In genomic region chr14:100056964-100057817, GRCh38 we compare ENCODE assay signal across 8 cellular contexts. TPM values are rescaled to one million over a fixed set of nuclear protein-coding genes. Genes with fewer than 3 reads are reported as not detected.
DNase-seq lines count a peak whose midpoint lies in the region; ATAC-seq, FAIRE-seq and TF ChIP-seq lines count a peak whose summit lies in the region.

No MANE protein-coding gene starts in this region.

- H3K36me3 ChIP-seq in H1 (ENCODE audit: control insufficient read depth in 2 of 4, insufficient read depth in 4 of 4, low read length in 3 of 4) (no peaks in the 10 kb centered on the region), trophoblast cell (ENCODE audit: control insufficient read depth in 1 of 2, insufficient read depth in 2 of 2, low read length in 2 of 2) (no peaks in the 10 kb centered on the region)

- ATAC-seq in GM21515 (IDR thresholded peaks at IDR 0.05; ENCODE audit: unreplicated experiment) = no peak

- H2BK15ac ChIP-seq in H1 (ENCODE audit: low read length) = no peak overlapping the region

- CTCF ChIA-PET in H1 (lab: Charles Lee; ENCODE audit: partially characterized antibody) = interaction anchor here (0.6 to 5.1 kb wide), 14 partner anchors 9 to 291 kb away, joined by 3 to 21 read pairs (median 4); no protein-coding TSS in a partner anchor

- H3K4ac ChIP-seq in H1 (replicated peaks; ENCODE audit: insufficient read length, low read depth, low read length) (no peak overlapping the region), trophoblast cell (ENCODE audit: low read depth, low read length) (no peak overlapping the region)

- H2BK120ac ChIP-seq in H1 (replicated peaks; ENCODE audit: low read depth, low read length) (no peak overlapping the region), trophoblast cell (ENCODE audit: insufficient read depth, low read length, poor library complexity) (no peak overlapping the region)

- H2BK5ac ChIP-seq in H1 (ENCODE audit: low read depth, low read length) (no peak overlapping the region), trophoblast cell (ENCODE audit: low read depth, low read length, poor library complexity) (no peak overlapping the region)

- no peak overlapping the region for H3K56ac ChIP-seq in H1 (replicated peaks; ENCODE audit: insufficient read length, low read depth, low read length)

- H3K23me2 ChIP-seq in H1 (ENCODE audit: low read depth, low read length) = no peaks in the 10 kb centered on the region

- H3K9me3 ChIP-seq in H1 (ENCODE audit: insufficient read depth in 2 of 2, low read depth in 1 of 2, low read length in 1 of 2) (no peaks in the 10 kb centered on the region), trophoblast cell (ENCODE audit: insufficient read depth, low read depth, low read length) (no peaks in the 10 kb centered on the region)

- H2BK12ac ChIP-seq in H1 (ENCODE audit: low read depth, low read length) (no peak overlapping the region), trophoblast cell (ENCODE audit: low read length) (peak overlapping the region; percentile 76)

- no peak overlapping the region for H4K12ac ChIP-seq in trophoblast cell (ENCODE audit: low read depth, low read length)

- WGBS in H1 (ENCODE audit: extremely low coverage in 1 of 2, insufficient coverage in 1 of 2, insufficient read length in 1 of 2, insufficient replicate concordance in 2 of 2, low coverage in 1 of 2, low lambda C conversion rate in 2 of 2, missing lambda C conversion rate in 1 of 2), 2 experiments = 89% methylated on average over 4 of the region's 4 CpGs; no CpG with 5 or more reads in 1 of the 2 experiments
- WGBS in trophoblast cell (ENCODE audit: extremely low coverage, insufficient coverage, insufficient read length) = no CpG with 5 or more reads among the region's 4 CpGs

- H3K27me3 ChIP-seq in H1 (replicated peaks in 1 of 4; ENCODE audit: control insufficient read depth in 3 of 4, extremely low read depth in 1 of 4, insufficient read depth in 3 of 4, low read length in 3 of 4) (no peaks in the 10 kb centered on the region), trophoblast cell (ENCODE audit: insufficient read depth, low read length) (no peaks in the 10 kb centered on the region)

- H3K9ac ChIP-seq in H1 (replicated peaks in 1 of 4; ENCODE audit: extremely low read depth in 1 of 4, low read depth in 3 of 4, low read length in 3 of 4) (no peak overlapping the region), trophoblast cell (ENCODE audit: low read length) (no peak overlapping the region)

- no peak overlapping the region for H4K5ac ChIP-seq in H1 (ENCODE audit: insufficient read length, low read depth, low read length)

- H3K4me3 ChIP-seq in H1 (ENCODE audit: extremely low read depth in 1 of 4, insufficient read depth in 2 of 4, low read depth in 3 of 4, low read length in 4 of 4) (no peak overlapping the region), trophoblast cell (ENCODE audit: low read depth, low read length) (no peak overlapping the region)

- H2AFZ ChIP-seq in H1 (ENCODE audit: low read length) = no peak overlapping the region
- H2AFZ ChIP-seq in trophoblast cell (ENCODE audit: insufficient read depth, low read length, poor library complexity) = no peak overlapping the region

- peak in 4 of 6 experiments; percentile 23 to 70 (median 54) for DNase-seq in stimulated activated naive CD4-positive, alpha-beta T cell (lab: John Stamatoyannopoulos, UW)
- no peak for DNase-seq in stimulated activated naive CD4-positive, alpha-beta T cell treated with Interleukin-2 at 50 U/mL for 16 hours (lab: John Stamatoyannopoulos, UW)
- DNase-seq in NAMALWA (ENCODE audit: low spot score) (peak; percentile 39), H1 (ENCODE audit: low read depth in 1 of 2, low spot score in 2 of 2) (no peak), trophoblast cell (peak in 1 of 2 donors; percentile 39), SHP77 (lab: John Stamatoyannopoulos, UW) (no peak), NCI-H446 treated with DMSO at 0.1 percent for 48 hours (lab: John Stamatoyannopoulos, UW) (no peak)

- no peak overlapping the region for H3K14ac ChIP-seq in H1 (ENCODE audit: insufficient read length)
- H3K14ac ChIP-seq in trophoblast cell (ENCODE audit: low read length) = no peak overlapping the region

- H3K79me2 ChIP-seq in H1 (ENCODE audit: control insufficient read depth in 1 of 2, insufficient read depth in 2 of 2, low read length in 2 of 2) (no peaks in the 10 kb centered on the region), trophoblast cell (ENCODE audit: control insufficient read depth, insufficient read depth, low read length, poor library complexity) (no peaks in the 10 kb centered on the region)

- H3K18ac ChIP-seq in H1 (ENCODE audit: extremely low read depth, low read length) = no peak overlapping the region
- H3K18ac ChIP-seq in trophoblast cell (ENCODE audit: low read length) = no peak overlapping the region

- TF ChIP-seq EP300 in H1 (IDR thresholded peaks at IDR 0.05; ENCODE audit: borderline replicate concordance in 1 of 2, low read depth in 2 of 2, low read length in 2 of 2) = no peak

- TF ChIP-seq CTCF in H1 (IDR thresholded peaks at IDR 0.05; ENCODE audit: control extremely low read depth in 1 of 3, insufficient read depth in 1 of 3, low read depth in 1 of 3, low read length in 3 of 3) = peak in 2 of 3 experiments; percentile 54 to 55; a peak in 3 of 4 replicates

- no peak overlapping the region for H4K8ac ChIP-seq in H1 (ENCODE audit: extremely low read depth, insufficient read depth, low read length)
- H4K8ac ChIP-seq in trophoblast cell (ENCODE audit: low read depth, low read length) = no peak overlapping the region

- H4K20me1 ChIP-seq in H1 (replicated peaks in 1 of 2; ENCODE audit: control insufficient read depth in 1 of 2, insufficient read depth in 2 of 2, low read length in 2 of 2) = peaks cover 0 to 2% of the 10 kb centered on the region in 2 experiments

- no peak overlapping the region for H3K4me2 ChIP-seq in H1 (ENCODE audit: insufficient read depth in 1 of 2, low read depth in 2 of 2, low read length in 2 of 2)
- no peak overlapping the region for H3K4me2 ChIP-seq in trophoblast cell (ENCODE audit: low read length)

- no peak for TF ChIP-seq POLR2A in H1 (IDR thresholded peaks at IDR 0.05; ENCODE audit: control extremely low read depth in 1 of 2, low read depth in 2 of 2, low read length in 2 of 2)

- no peak for FAIRE-seq in H1 (lab: Jason Lieb, UNC)

- no peak overlapping the region for H2AK5ac ChIP-seq in H1 (ENCODE audit: low read depth, low read length)
- H2AK5ac ChIP-seq in trophoblast cell (ENCODE audit: low read length) = no peak overlapping the region

- TF ChIP-seq RAD21 in H1 (IDR thresholded peaks at IDR 0.05 in 1 of 2, conservative IDR thresholded peaks at IDR 0.05 in 1 of 2; ENCODE audit: low read depth in 2 of 2, low read length in 2 of 2) = peak; percentile 56 to 64

- no peak overlapping the region for H2BK20ac ChIP-seq in H1 (ENCODE audit: low read length)

- POLR2A ChIA-PET in H1 (lab: Charles Lee; ENCODE audit: partially characterized antibody) = interaction anchor here (0.9 kb wide), 1 partner anchor 74 kb away, joined by 6 read pairs; no protein-coding TSS in a partner anchor

- H3K27ac ChIP-seq in H1 (ENCODE audit: low read depth, low read length) (no peak overlapping the region), trophoblast cell (ENCODE audit: low read depth, low read length) (no peak overlapping the region)

- no peaks in the 10 kb centered on the region for H3K4me1 ChIP-seq in H1 (replicated peaks in 1 of 4; ENCODE audit: control insufficient read depth in 3 of 4, insufficient read depth in 4 of 4, low read length in 3 of 4)
- H3K4me1 ChIP-seq in trophoblast cell (ENCODE audit: control insufficient read depth in 1 of 2, insufficient read depth in 2 of 2, low read length in 2 of 2) = peaks cover 3 to 6% of the 10 kb centered on the region in 2 experiments

- no peak overlapping the region for H4K91ac ChIP-seq in H1 (replicated peaks; ENCODE audit: insufficient read length, low read length)
- no peak overlapping the region for H4K91ac ChIP-seq in trophoblast cell (ENCODE audit: low read depth, low read length)

- H3K79me1 ChIP-seq in H1 (ENCODE audit: low read depth, low read length) = peaks cover 2% of the 10 kb centered on the region; the same call in 1 of the 2 replicates
- H3K79me1 ChIP-seq in trophoblast cell (ENCODE audit: low read length) = peaks cover 2% of the 10 kb centered on the region

- H3K23ac ChIP-seq in H1 (ENCODE audit: insufficient read length) (no peak overlapping the region), trophoblast cell (ENCODE audit: low read length) (no peak overlapping the region)

TF ChIP-seq in H1, 55 proteins besides CTCF, POLR2A, EP300 and RAD21 (continues in another document):
- no peak for TF ChIP-seq SP2 (IDR thresholded peaks at IDR 0.05; ENCODE audit: low read length)
- TF ChIP-seq HDAC6 (IDR thresholded peaks at IDR 0.05; ENCODE audit: low read depth, low read length) = no peak
- no peak for TF ChIP-seq BRCA1 (IDR thresholded peaks at IDR 0.05; ENCODE audit: low read depth, low read length)
- no peak for TF ChIP-seq BACH1 (IDR thresholded peaks at IDR 0.05; ENCODE audit: low read length)
- TF ChIP-seq E2F6 (IDR thresholded peaks at IDR 0.05) = no peak

RNA-seq across cellular contexts. Expression of gene EVL, which starts 8.0 kb away (rescaled TPM):
- total RNA-seq in H1 (2021; fragmentation: NEBNext Ultra II Directional; extraction: Animal tissue kit (Norgen Biotek cat#: 25700)) = 64.0 and 64.6 TPM in 2 replicates
- 30.7 and 48.1 TPM in 2 replicates for polyA plus RNA-seq in H1 (2011; rRNA removed)
- 44.3 TPM for polyA plus RNA-seq in H1 (2011; cell fraction: cytosol; rRNA removed)
- polyA plus RNA-seq in H1 (2011; cell fraction: nucleus; rRNA removed) = 111 TPM
- 61.3 to 96.8 TPM (median 75.1 TPM) in 4 replicates for polyA plus RNA-seq in H1 (2012, experiment 1 of 2)
- polyA plus RNA-seq in H1 (2012, experiment 2 of 2) = 40.2 TPM
- 30.7 TPM for polyA plus RNA-seq in H1 (2013, experiment 1 of 2)
- polyA plus RNA-seq in H1 (2013, experiment 2 of 2) = 30.5 TPM
- polyA minus RNA-seq in H1 (2011; rRNA and poly(A)+ RNA removed) = 25.3 and 35.3 TPM in 2 replicates
- polyA minus RNA-seq in H1 (2011; cell fraction: cytosol; rRNA and poly(A)+ RNA removed) = 33.6 TPM
- polyA minus RNA-seq in H1 (2011; cell fraction: nucleus; rRNA and poly(A)+ RNA removed) = 41.0 TPM
- polyA plus RNA-seq in trophoblast cell (2013) = 31.4 and 32.7 TPM in 2 replicates

Comparison
In these comparisons a context has a peak if more than half of its experiments do, and no peak if none do; other contexts are left out.
1. DNase-seq: peak in stimulated activated naive CD4-positive, alpha-beta T cell (4 of 6) and NAMALWA (single experiment); none in stimulated activated naive CD4-positive, alpha-beta T cell treated with Interleukin-2 at 50 U/mL for 16 hours (single experiment), H1 (0 of 2), SHP77 (0 of 2) and NCI-H446 treated with DMSO at 0.1 percent for 48 hours (single experiment).